ENCODE assay signal across 8 cellular contexts in genomic region chr1:62688687-62689085, GRCh38. TPM values are rescaled to one million over a fixed set of nuclear protein-coding genes. Genes with fewer than 3 reads are reported as not detected.
DNase-seq lines count a peak whose midpoint lies in the region; ATAC-seq and TF ChIP-seq lines count a peak whose summit lies in the region.

No MANE protein-coding gene starts in this region.

- no peak overlapping the region for H2BK12ac ChIP-seq in neuronal stem cell (ENCODE audit: low read length)

- no TSS peak for BruUV-seq in PC-3 (replicated peaks; lab: Mats Ljungman, UMichigan)

- H3K9me3 ChIP-seq in CD8-positive, alpha-beta memory T cell (ENCODE audit: low read length) = no peaks in the 10 kb centered on the region
- H3K9me3 ChIP-seq in PC-3 (ENCODE audit: low read length) (no peaks in the 10 kb centered on the region), endocrine pancreas (ENCODE audit: control insufficient read depth, low read length) (no peaks in the 10 kb centered on the region), neuronal stem cell (replicated peaks in 1 of 2; ENCODE audit: control insufficient read depth in 2 of 2, insufficient read depth in 1 of 2, low read depth in 1 of 2, low read length in 2 of 2) (peaks cover 0 to 3% of the 10 kb centered on the region in 2 donors)

- intact Hi-C loops in PC-3 (cut with micrococcal nuclease) = loop anchor here (2.0 to 5.0 kb wide), 2 partner anchors 58 to 156 kb away; no protein-coding TSS in a partner anchor

- H3K27ac Mint-ChIP-seq in CD8-positive, alpha-beta memory T cell = peak overlapping the region; percentile 73 to 91 (median 86)

- H3K23ac ChIP-seq in neuronal stem cell (ENCODE audit: low read depth, low read length, poor library complexity) = peak overlapping the region; percentile 86

- peaks cover 5 to 28% of the 10 kb centered on the region in 2 donors for H3K27me3 Mint-ChIP-seq in CD8-positive, alpha-beta memory T cell

- H2BK5ac ChIP-seq in neuronal stem cell (ENCODE audit: low read length) = peak overlapping the region; percentile 79

- H3K36me3 ChIP-seq in CD8-positive, alpha-beta memory T cell (ENCODE audit: insufficient read depth, low read length) = no peaks in the 10 kb centered on the region
- H3K36me3 ChIP-seq in PC-3 (ENCODE audit: low read depth, low read length) (no peaks in the 10 kb centered on the region), endocrine pancreas (ENCODE audit: control insufficient read depth, insufficient read depth, low read length) (no peaks in the 10 kb centered on the region), neuronal stem cell (replicated peaks in 1 of 2; ENCODE audit: control insufficient read depth in 2 of 2, insufficient read depth in 2 of 2, low read length in 2 of 2) (peaks cover 0 to 35% of the 10 kb centered on the region in 2 donors)

- H2BK120ac ChIP-seq in neuronal stem cell (ENCODE audit: low read depth, low read length) = no peak overlapping the region

- H3K4me1 ChIP-seq in CD8-positive, alpha-beta memory T cell (ENCODE audit: insufficient read depth, low read length) = peaks cover 4% of the 10 kb centered on the region
- H3K4me1 ChIP-seq in PC-3 (ENCODE audit: insufficient read depth, low read length) (peaks cover 34% of the 10 kb centered on the region), endocrine pancreas (ENCODE audit: control insufficient read depth, insufficient read depth, low read length) (peaks cover 14% of the 10 kb centered on the region), neuronal stem cell (ENCODE audit: control insufficient read depth in 2 of 2, insufficient read depth in 1 of 2, low read depth in 1 of 2, low read length in 2 of 2) (peaks cover 8 to 21% of the 10 kb centered on the region in 2 donors)

- WGBS in neuronal stem cell (ENCODE audit: extremely low coverage in 2 of 2, insufficient read length in 2 of 2, insufficient replicate concordance in 1 of 2), 2 donors = no CpG with 5 or more reads among the region's 10 CpGs

- no peaks in the 10 kb centered on the region for H3K9me3 Mint-ChIP-seq in CD8-positive, alpha-beta memory T cell

- H3K4me1 Mint-ChIP-seq in CD8-positive, alpha-beta memory T cell = peaks cover 30 to 39% (median 36%) of the 10 kb centered on the region in 3 donors

- peak overlapping the region; percentile 88 to 99 (median 92) for H3K4me3 Mint-ChIP-seq in CD8-positive, alpha-beta memory T cell

- no peak overlapping the region for H2BK15ac ChIP-seq in neuronal stem cell (ENCODE audit: low read length)

- H3F3A ChIP-seq in PC-3 (ENCODE audit: low read length, unreplicated experiment) = peaks cover 4% of the 10 kb centered on the region

- peaks cover 3% of the 10 kb centered on the region for H3K79me1 ChIP-seq in neuronal stem cell (ENCODE audit: low read depth, low read length)

- peak overlapping the region; percentile 12 for H3K27ac ChIP-seq in CD8-positive, alpha-beta memory T cell (ENCODE audit: low read depth, low read length)
- H3K27ac ChIP-seq in PC-3 (ENCODE audit: low read length) (no peak overlapping the region), neuronal stem cell (replicated peaks; ENCODE audit: low read length) (peak overlapping the region; percentile 70)

- H3K4me3 ChIP-seq in CD8-positive, alpha-beta memory T cell (ENCODE audit: low read length) = peak overlapping the region; percentile 85
- H3K4me3 ChIP-seq in PC-3 (ENCODE audit: low read length) (peak overlapping the region; percentile 85), endocrine pancreas (ENCODE audit: control insufficient read depth, insufficient read depth, low read length) (peak overlapping the region; percentile 91), neuronal stem cell (ENCODE audit: low read length in 2 of 2) (peak overlapping the region; percentile 95 to 97)

- no peak overlapping the region for H3K14ac ChIP-seq in neuronal stem cell (ENCODE audit: low read length)

- H2AFZ ChIP-seq in PC-3 (ENCODE audit: low read length) (peak overlapping the region; percentile 91), neuronal stem cell (ENCODE audit: low read length) (peak overlapping the region; percentile 95)

- CTCF ChIA-PET in CD8-positive, alpha-beta memory T cell (lab: Charles Lee) = no interaction called here
- CTCF ChIA-PET in PC-3 (lab: Charles Lee) = no interaction called here

- peak overlapping the region; percentile 96 for H3K18ac ChIP-seq in neuronal stem cell (ENCODE audit: low read length)

- peak; percentile 2 for ATAC-seq in GM21825 (IDR thresholded peaks at IDR 0.05; ENCODE audit: unreplicated experiment)
- ATAC-seq in PC-3 = no peak

- peaks cover 4% of the 10 kb centered on the region; the same call in 1 of the 2 replicates for H4K20me1 ChIP-seq in PC-3 (ENCODE audit: low read length)

- peak overlapping the region; percentile 78 for H3K9ac ChIP-seq in PC-3 (ENCODE audit: low read length)
- H3K9ac ChIP-seq in endocrine pancreas (ENCODE audit: control insufficient read depth, insufficient read depth, low read length) = peak overlapping the region; percentile 54
- H3K9ac ChIP-seq in neuronal stem cell (ENCODE audit: low read depth, low read length, poor library complexity) = peak overlapping the region; percentile 80

- H3K36me3 Mint-ChIP-seq in CD8-positive, alpha-beta memory T cell = peaks cover 0 to 6% (median 0%) of the 10 kb centered on the region in 3 donors

- H4K8ac ChIP-seq in neuronal stem cell (ENCODE audit: low read depth, low read length) = no peak overlapping the region

- no peak overlapping the region for H4K91ac ChIP-seq in neuronal stem cell (ENCODE audit: low read depth, low read length, poor library complexity)

- POLR2A ChIA-PET in CD8-positive, alpha-beta memory T cell (lab: Charles Lee) = no interaction called here
- POLR2A ChIA-PET in PC-3 (lab: Charles Lee; ENCODE audit: unreplicated experiment) = no interaction called here

- no peaks in the 10 kb centered on the region for H3K27me3 ChIP-seq in CD8-positive, alpha-beta memory T cell (ENCODE audit: insufficient read depth, low read length, poor library complexity, severe bottlenecking)
- H3K27me3 ChIP-seq in PC-3 (ENCODE audit: low read length) (no peaks in the 10 kb centered on the region), endocrine pancreas (ENCODE audit: control insufficient read depth, insufficient read depth, low read length) (no peaks in the 10 kb centered on the region), neuronal stem cell (ENCODE audit: control insufficient read depth in 3 of 3, insufficient read depth in 3 of 3, low read depth in 1 of 3, low read length in 3 of 3) (no peaks in the 10 kb centered on the region)

- TF ChIP-seq CTCF in PC-3 (conservative IDR thresholded peaks at IDR 0.05; ENCODE audit: low read depth, low read length) = no peak

- no peak for DNase-seq in CD8-positive, alpha-beta memory T cell
- peak; percentile 28 for DNase-seq in PC-3
- no peak for DNase-seq in neuronal stem cell (ENCODE audit: low spot score)
- DNase-seq in KG1 (lab: John Stamatoyannopoulos, UW) = no peak
- DNase-seq in SKM-1 treated with dmso at 0.1 percent for 144 hours (lab: John Stamatoyannopoulos, UW; ENCODE audit: unreplicated experiment) = no peak
- DNase-seq in epidermal melanocyte (ENCODE audit: insufficient read length, low spot score) = no peak

- peaks cover 38% of the 10 kb centered on the region for H3K79me2 ChIP-seq in PC-3 (ENCODE audit: low read length)

- H3K4me2 ChIP-seq in PC-3 (ENCODE audit: low read length) (peak overlapping the region; percentile 89), neuronal stem cell (ENCODE audit: insufficient read depth, low read length, poor library complexity, severe bottlenecking) (peak overlapping the region; percentile 62)

- H2AK5ac ChIP-seq in neuronal stem cell (ENCODE audit: low read depth, low read length) = no peak overlapping the region

- H3K9me2 ChIP-seq in PC-3 (replicated peaks; ENCODE audit: low read length) = no peaks in the 10 kb centered on the region

- no peak overlapping the region for H3K4ac ChIP-seq in neuronal stem cell (ENCODE audit: low read length)

RNA-seq across cellular contexts. Expression of gene DOCK7, which starts 0.5 kb away (rescaled TPM):
- total RNA-seq in CD8-positive, alpha-beta memory T cell = 10 to 100 TPM; 10.5 TPM
- polyA plus RNA-seq in CD8-positive, alpha-beta memory T cell = 2.4 TPM
- total RNA-seq in PC-3 (2014; rRNA removed) = 70.1 and 81.4 TPM in 2 replicates
- polyA plus RNA-seq in neuronal stem cell (2013, experiment 1 of 2) = 28.6 TPM
- polyA plus RNA-seq in neuronal stem cell (2013, experiment 2 of 2) = 27.6 TPM
